ENCODE assay signal across 20 cellular contexts in the genomic region with DNA sequence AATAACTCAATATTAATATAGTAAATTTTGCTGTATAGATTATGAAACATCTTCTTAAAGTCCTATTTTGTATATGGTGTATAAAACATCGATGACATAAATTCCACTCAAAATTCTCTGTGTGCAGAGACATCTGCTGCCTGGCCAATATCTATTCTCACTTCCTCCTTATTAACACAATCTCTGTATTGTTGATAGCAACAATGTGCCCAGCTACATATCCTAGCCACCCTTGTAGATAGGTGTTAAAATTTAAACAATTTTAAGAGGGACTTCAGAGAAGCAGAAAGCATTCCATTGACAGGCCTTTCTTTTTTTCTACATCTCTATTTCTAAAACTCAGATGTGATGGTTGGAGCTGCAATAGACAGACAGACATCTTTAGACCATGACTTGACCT.
DNase-seq lines count a peak whose midpoint lies in the region; ATAC-seq, FAIRE-seq and TF ChIP-seq lines count a peak whose summit lies in the region.
"Had no signal": no experiment of that assay in that cellular context is flagged by ENCODE, and none has a peak within 500 bp of the region (broad histone marks: within the 10 kb centered on the region; RNA-seq: fewer than 3 reads in every experiment).

No MANE protein-coding gene starts in this region.

- 21% methylated on average over 1 of the region's 1 CpG for whole genome bisulfite sequencing in GM12878 (ENCODE audit: insufficient coverage, insufficient replicate concordance, low lambda C conversion rate, missing lambda C conversion rate)
- WGBS in right cardiac atrium: 54% methylated on average over 1 of the region's 1 CpG

- POLR2A ChIA-PET in GM12878 (lab: Charles Lee): no interaction called here

- H3K27me3 ChIP-seq in GM12878 (replicated peaks in 1 of 2; ENCODE audit: control insufficient read depth in 2 of 2, insufficient read depth in 2 of 2, low read length in 1 of 2) (no peaks in the 10 kb centered on the region), right cardiac atrium (ENCODE audit: control insufficient read depth, insufficient read depth) (no peaks in the 10 kb centered on the region)

- no peaks in the 10 kb centered on the region for H3K9me3 ChIP-seq in GM12878 (replicated peaks; ENCODE audit: control insufficient read depth, insufficient read depth, low read length)
- H3K9me3 ChIP-seq in right cardiac atrium (ENCODE audit: control insufficient read depth, low read length): no peaks in the 10 kb centered on the region
- H3K9me3 ChIP-seq: Caco-2, HAP-1 had no signal

- RAD21 ChIA-PET in GM12878 (lab: Charles Lee; ENCODE audit: unreplicated experiment): no interaction called here

- TF ChIP-seq EP300 in GM12878 (IDR thresholded peaks at IDR 0.05; ENCODE audit: borderline replicate concordance in 1 of 2, control insufficient read depth in 1 of 2, low read depth in 2 of 2, low read length in 2 of 2): no peak

- H2AFZ ChIP-seq in GM12878 (ENCODE audit: control insufficient read depth, low read depth, low read length): no peak overlapping the region
- H2AFZ ChIP-seq: GM23248 had no signal

- H3K4me2 ChIP-seq in GM12878 (ENCODE audit: control insufficient read depth, insufficient read depth): no peak overlapping the region
- H3K4me2 ChIP-seq: KMS-11 had no signal

- no peak for TF ChIP-seq RAD21 in GM12878 (IDR thresholded peaks at IDR 0.05; ENCODE audit: insufficient read depth, low read depth, low read length)

- H3K36me3 ChIP-seq in GM12878 (ENCODE audit: control insufficient read depth in 2 of 2, insufficient read depth in 2 of 2, low read length in 1 of 2): no peaks in the 10 kb centered on the region
- H3K36me3 ChIP-seq: HAP-1 had no signal

- H3K79me2 ChIP-seq in GM12878 (ENCODE audit: control insufficient read depth, insufficient read depth, low read length): no peaks in the 10 kb centered on the region

- FAIRE-seq in GM12878 (lab: Jason Lieb, UNC): no peak
- FAIRE-seq: A204.1, D721Med, G401.6, GM19239 had no signal

- no peak for TF ChIP-seq POLR2A in GM12878 (IDR thresholded peaks at IDR 0.05; ENCODE audit: low read depth, low read length)

- SMC1A ChIA-PET in GM12878 (lab: Charles Lee; ENCODE audit: uncharacterized antibody, unreplicated experiment): no interaction called here

- H3K4me3 ChIP-seq in GM12878: no peak overlapping the region
- no peak overlapping the region for H3K4me3 ChIP-seq in right cardiac atrium (ENCODE audit: low read length)
- H3K4me3 ChIP-seq: GM23248, HAP-1 had no signal

- no peak overlapping the region for H3K9ac ChIP-seq in GM12878 (ENCODE audit: control insufficient read depth, insufficient read depth, low read length)
- H3K9ac ChIP-seq: GM23248, KMS-11 had no signal

- CTCF ChIA-PET in GM12878 (lab: Yijun Ruan, JAX): interaction anchor here (0.5 kb wide), 1 partner anchor 142 kb away, joined by 3 read pairs; no protein-coding TSS in a partner anchor

- DNase-seq in GM12878 (ENCODE audit: low read depth, low spot score) (no peak), left cardiac atrium (no peak), right cardiac atrium (no peak), NCI-H1105 treated with DMSO at 0.1 percent for 48 hours (lab: John Stamatoyannopoulos, UW) (no peak), activated gamma-delta T cell treated with Interleukin-2 at 50 U/mL for 16 hours (no peak), SKM-1 (lab: John Stamatoyannopoulos, UW; ENCODE audit: unreplicated experiment) (no peak)
- no peak for DNase-seq in activated CD4-positive, alpha-beta T cell treated with anti-CD3 and anti-CD28 coated beads for 4 hours
- DNase-seq: ACHN; AML-193; Caco-2; CD4-positive, alpha-beta T cell; GM23248 had no signal

- in situ Hi-C loops in GM12878 (cut with MboI): no loop called here

- ATAC-seq in HG02981 (IDR thresholded peaks at IDR 0.05; ENCODE audit: unreplicated experiment) (peak; percentile 62), GM12878 (peak; percentile 46; the same call in 2 of the 3 replicates), left cardiac atrium (peak; percentile 68 to 76), right cardiac atrium (peak; percentile 76)

- BruUV-seq in GM12878 (replicated peaks; lab: Mats Ljungman, UMichigan): no TSS peak

- intact Hi-C loops in GM12878 (cut with micrococcal nuclease; ENCODE audit: unreplicated experiment) (no loop called here), left cardiac atrium (cut with DNase I) (loop anchor here in 1 of 2 donors (10.0 kb wide), 1 partner anchor 70 kb away; a partner anchor contains a TSS), right cardiac atrium (cut with DNase I) (loop anchor here in 1 of 4 donors (10.0 kb wide), 1 partner anchor 70 kb away; a partner anchor contains a TSS)

- H3K4me1 ChIP-seq in GM12878 (ENCODE audit: control insufficient read depth, insufficient read depth, low read length): no peaks in the 10 kb centered on the region
- H3K4me1 ChIP-seq in right cardiac atrium (ENCODE audit: control insufficient read depth, insufficient read depth, low read length): no peaks in the 10 kb centered on the region
- H3K4me1 ChIP-seq: Caco-2, HAP-1 had no signal

- H3K27ac ChIP-seq in GM12878 (ENCODE audit: control insufficient read depth, insufficient read depth): no peak overlapping the region
- no peak overlapping the region for H3K27ac ChIP-seq in right cardiac atrium (ENCODE audit: low read length)
- H3K27ac ChIP-seq: C4-2B, GM23248, KMS-11 had no signal

- no peak for TF ChIP-seq CTCF in GM12878 (IDR thresholded peaks at IDR 0.05 in 2 of 3, conservative IDR thresholded peaks at IDR 0.05 in 1 of 3; ENCODE audit: control insufficient read depth in 2 of 3, extremely low read depth in 1 of 3, insufficient read depth in 1 of 3, low read depth in 3 of 3, low read length in 3 of 3)

- no peaks in the 10 kb centered on the region for H4K20me1 ChIP-seq in GM12878 (ENCODE audit: control insufficient read depth, insufficient read depth)

TF ChIP-seq in GM12878, 131 proteins besides CTCF, POLR2A, EP300 and RAD21:
- TF ChIP-seq POU2F2 (IDR thresholded peaks at IDR 0.05; ENCODE audit: borderline replicate concordance, low read depth, low read length) (no peak), SPI1 (IDR thresholded peaks at IDR 0.05; ENCODE audit: borderline replicate concordance, insufficient read depth, low read depth, low read length) (peak; percentile 27; the same call in 1 of the 2 replicates), BRCA1 (IDR thresholded peaks at IDR 0.05; ENCODE audit: low read depth, low read length) (no peak), HCFC1 (IDR thresholded peaks at IDR 0.05; ENCODE audit: low read length) (no peak)
- TF ChIP-seq, protein P1, sequence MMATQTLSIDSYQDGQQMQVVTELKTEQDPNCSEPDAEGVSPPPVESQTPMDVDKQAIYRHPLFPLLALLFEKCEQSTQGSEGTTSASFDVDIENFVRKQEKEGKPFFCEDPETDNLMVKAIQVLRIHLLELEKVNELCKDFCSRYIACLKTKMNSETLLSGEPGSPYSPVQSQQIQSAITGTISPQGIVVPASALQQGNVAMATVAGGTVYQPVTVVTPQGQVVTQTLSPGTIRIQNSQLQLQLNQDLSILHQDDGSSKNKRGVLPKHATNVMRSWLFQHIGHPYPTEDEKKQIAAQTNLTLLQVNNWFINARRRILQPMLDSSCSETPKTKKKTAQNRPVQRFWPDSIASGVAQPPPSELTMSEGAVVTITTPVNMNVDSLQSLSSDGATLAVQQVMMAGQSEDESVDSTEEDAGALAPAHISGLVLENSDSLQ (IDR thresholded peaks at IDR 0.05): no peak
